1 cellular context compared by ENCODE assay signal in the genomic region with DNA sequence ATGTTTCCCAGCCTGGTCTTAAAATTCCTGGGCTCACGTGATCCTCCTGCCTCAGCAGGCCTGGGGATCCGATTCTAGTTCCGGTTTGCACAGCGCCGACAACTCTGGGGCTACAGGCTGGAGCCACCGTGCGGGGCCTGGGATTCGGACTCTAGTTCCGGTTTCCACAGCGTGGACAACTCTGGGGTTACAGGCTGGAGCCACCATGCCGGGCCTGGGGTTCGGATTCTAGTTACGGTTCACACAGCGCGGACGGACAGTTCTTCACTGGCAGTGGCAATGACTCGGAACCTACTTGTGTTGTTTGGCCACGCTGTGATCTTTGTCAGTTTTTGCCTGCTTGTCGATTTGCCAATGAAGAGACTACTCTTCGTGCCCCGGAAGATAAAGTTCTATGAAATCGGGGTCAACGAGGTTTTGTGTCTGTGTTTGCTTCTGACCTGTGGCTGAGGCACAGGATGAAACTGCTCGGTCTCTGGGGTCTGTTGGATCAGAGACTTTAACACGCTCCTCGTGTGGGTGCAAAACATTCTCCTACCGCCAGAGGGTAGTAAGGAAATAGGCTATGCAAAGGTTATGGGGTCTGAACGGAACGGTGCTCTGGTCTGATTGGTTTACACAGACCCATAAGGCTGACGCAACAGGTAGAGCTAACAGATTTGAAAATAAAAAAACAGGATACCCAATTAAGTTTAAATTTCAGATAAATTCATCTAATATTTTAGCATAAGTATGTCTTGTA.
TF ChIP-seq lines count a peak whose summit lies in the region.

No MANE protein-coding gene starts in this region.

TF ChIP-seq in H1, 55 proteins besides CTCF, POLR2A, EP300 and RAD21:
- no peak for TF ChIP-seq KDM4A (IDR thresholded peaks at IDR 0.05; ENCODE audit: low read depth, low read length, severe bottlenecking)
- peak; percentile 76 for TF ChIP-seq JUND (IDR thresholded peaks at IDR 0.05; ENCODE audit: low read length)
- TF ChIP-seq YY1 (IDR thresholded peaks at IDR 0.05; ENCODE audit: low read depth, low read length): 0 out of 2 replicates have a peak, but pooled peaks have one; percentile 33
- TF ChIP-seq, protein P1, sequence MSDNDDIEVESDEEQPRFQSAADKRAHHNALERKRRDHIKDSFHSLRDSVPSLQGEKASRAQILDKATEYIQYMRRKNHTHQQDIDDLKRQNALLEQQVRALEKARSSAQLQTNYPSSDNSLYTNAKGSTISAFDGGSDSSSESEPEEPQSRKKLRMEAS (IDR thresholded peaks at IDR 0.05): peak; percentile 17; the same call in 1 of the 2 replicates
- peak; percentile 94 for TF ChIP-seq CEBPB (IDR thresholded peaks at IDR 0.05; ENCODE audit: low read depth, low read length)
- TF ChIP-seq FOSL1 (IDR thresholded peaks at IDR 0.05; ENCODE audit: insufficient read depth, low read depth, low read length): no peak
- TF ChIP-seq, protein P2, sequence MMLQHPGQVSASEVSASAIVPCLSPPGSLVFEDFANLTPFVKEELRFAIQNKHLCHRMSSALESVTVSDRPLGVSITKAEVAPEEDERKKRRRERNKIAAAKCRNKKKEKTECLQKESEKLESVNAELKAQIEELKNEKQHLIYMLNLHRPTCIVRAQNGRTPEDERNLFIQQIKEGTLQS (IDR thresholded peaks at IDR 0.05; ENCODE audit: insufficient read depth, low read depth, low read length): 0 out of 2 replicates have a peak, but pooled peaks have one; percentile 48
- TF ChIP-seq, protein P3, sequence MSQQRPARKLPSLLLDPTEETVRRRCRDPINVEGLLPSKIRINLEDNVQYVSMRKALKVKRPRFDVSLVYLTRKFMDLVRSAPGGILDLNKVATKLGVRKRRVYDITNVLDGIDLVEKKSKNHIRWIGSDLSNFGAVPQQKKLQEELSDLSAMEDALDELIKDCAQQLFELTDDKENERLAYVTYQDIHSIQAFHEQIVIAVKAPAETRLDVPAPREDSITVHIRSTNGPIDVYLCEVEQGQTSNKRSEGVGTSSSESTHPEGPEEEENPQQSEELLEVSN (IDR thresholded peaks at IDR 0.05): peak; percentile 32; the same call in 1 of the 2 replicates
- no peak for TF ChIP-seq NRF1 (IDR thresholded peaks at IDR 0.05; ENCODE audit: low read depth, low read length)
